ENCODE assay signal across 11 cellular contexts in the genomic region with DNA sequence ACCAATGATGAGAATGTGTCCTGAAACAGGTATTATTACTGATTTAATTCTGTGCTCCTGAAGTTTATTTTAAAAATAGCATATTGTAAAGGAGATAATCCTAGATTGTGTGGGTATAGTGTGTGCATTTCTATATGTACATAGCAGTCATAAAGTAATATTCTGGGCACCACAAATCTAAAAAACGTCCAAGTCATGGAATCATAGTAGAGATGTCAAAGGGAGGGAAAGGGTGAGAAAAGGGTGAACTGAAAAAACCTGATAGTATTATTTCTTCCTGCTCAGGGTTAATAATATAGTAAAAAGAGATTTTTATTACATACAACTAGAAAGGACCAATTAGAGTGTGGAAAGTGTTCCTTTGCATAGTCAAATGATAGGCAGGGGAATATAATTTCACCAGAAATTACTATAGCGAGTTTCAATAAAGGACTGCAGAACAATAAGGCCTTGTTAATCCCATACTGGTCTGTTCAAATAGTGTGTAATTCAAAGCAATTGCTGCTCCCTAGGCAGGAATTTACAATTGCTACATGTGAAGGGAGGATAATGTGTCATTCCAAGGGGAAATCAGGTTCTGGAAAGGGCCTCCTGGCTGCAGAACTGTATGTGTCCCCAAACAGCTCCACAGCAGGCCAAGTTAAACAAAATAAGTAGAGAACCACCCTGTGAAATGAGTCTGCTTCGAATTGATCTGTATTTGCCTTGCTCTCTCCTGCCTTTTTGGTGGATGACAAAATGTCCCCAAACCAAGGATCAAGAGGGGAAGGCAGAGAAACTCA. TPM values are rescaled to one million over a fixed set of nuclear protein-coding genes. Genes with fewer than 3 reads are reported as not detected.
A peak's percentile ranks its signal among the peaks of the same experiment; 100 is the strongest.
DNase-seq lines count a peak whose midpoint lies in the region; ATAC-seq and TF ChIP-seq lines count a peak whose summit lies in the region.
"Had no signal": no experiment of that assay in that cellular context is flagged by ENCODE, and none has a peak within 500 bp of the region (broad histone marks: within the 10 kb centered on the region; RNA-seq: fewer than 3 reads in every experiment).

No MANE protein-coding gene starts in this region.

- ATAC-seq in HG02884 (IDR thresholded peaks at IDR 0.05; ENCODE audit: unreplicated experiment): no peak

- no peak overlapping the region for H3K4me3 ChIP-seq in fibroblast of the aortic adventitia (ENCODE audit: low read depth, low read length)
- H3K4me3 ChIP-seq in prostate gland: no peak overlapping the region

- no peak for TF ChIP-seq CTCF in fibroblast of the aortic adventitia (IDR thresholded peaks at IDR 0.05; ENCODE audit: insufficient read depth, low read length)
- TF ChIP-seq CTCF in prostate gland (IDR thresholded peaks at IDR 0.05): peak in 1 of 4 experiments; percentile 12
- TF ChIP-seq CTCF in GM13976 (IDR thresholded peaks at IDR 0.05; ENCODE audit: borderline replicate concordance, control extremely low read depth, extremely low read depth, insufficient read depth, missing control alignments): no peak

- H3K27me3 ChIP-seq in prostate gland (replicated peaks; ENCODE audit: insufficient read depth): no peaks in the 10 kb centered on the region

- peaks cover 10% of the 10 kb centered on the region for H3K4me1 ChIP-seq in prostate gland (replicated peaks)

- H3K9me3 ChIP-seq in prostate gland: no peaks in the 10 kb centered on the region

- intact Hi-C loops in prostate gland (cut with DNase I): no loop called here

- in situ Hi-C loops in SK-MEL-5 (cut with HindIII; ENCODE audit: low pct_unique_long_range_greater_than_20kb, low sequenced_read_pairs) (no loop called here), GM13976 (cut with MboI; ENCODE audit: low sequenced_read_pairs, unreplicated experiment) (no loop called here)

- TF ChIP-seq POLR2A in prostate gland (IDR thresholded peaks at IDR 0.05): no peak

- DNase-seq in GM03348 (ENCODE audit: low spot score) (peak; percentile 46), SK-MEL-5 (ENCODE audit: low read depth, low spot score) (peak; percentile 70), fibroblast of the aortic adventitia (ENCODE audit: low read depth) (peak; percentile 71), prostate gland (ENCODE audit: low spot score) (peak; percentile 73), NAMALWA (ENCODE audit: low spot score) (no peak), GM13976 (ENCODE audit: low spot score) (no peak), caudate nucleus (lab: John Stamatoyannopoulos, UW) (no peak)
- DNase-seq: activated T-cell treated with anti-CD3 and anti-CD28 coated beads for 4 hours, DND-41, OCI-M1 had no signal

- H3K27ac ChIP-seq in prostate gland: peak overlapping the region; percentile 38 to 54
- H3K27ac ChIP-seq in caudate nucleus (ENCODE audit: low read depth, low read length): no peak overlapping the region

- no peaks in the 10 kb centered on the region for H3K36me3 ChIP-seq in prostate gland

- WGBS in prostate gland: 30% methylated on average over 3 of the region's 3 CpGs

RNA-seq across cellular contexts. Expression of a gene that starts 42.5 kb away (rescaled TPM):
- total RNA-seq in SK-MEL-5 (2014; rRNA removed; shearing (Covaris generic)): 37.3 and 47.6 TPM in 2 replicates
- polyA plus RNA-seq in SK-MEL-5 (2015; cell fraction: cytosol; rRNA removed): 17.7 and 27.3 TPM in 2 replicates
- polyA plus RNA-seq in SK-MEL-5 (2015; cell fraction: nucleus; rRNA removed): 36.4 and 63.9 TPM in 2 replicates
- 75.9 and 132 TPM in 2 replicates for total RNA-seq in fibroblast of the aortic adventitia (ENCODE audit: low replicate concordance)
- 100 to 1,000 TPM in 1 of 2 donors, 10 to 100 TPM in 1; 83.7 to 102 TPM for total RNA-seq in prostate gland

Comparison
In these comparisons a context has a peak if more than half of its experiments do, and no peak if none do; other contexts are left out.
1. DNase-seq: peak in GM03348 (single experiment), SK-MEL-5 (single experiment), fibroblast of the aortic adventitia (single experiment) and prostate gland (single experiment); none in NAMALWA (single experiment), GM13976 (single experiment) and caudate nucleus (0 of 61).